ENCODE assay signal across 22 cellular contexts in genomic region chr20:54469293-54469692, GRCh38. TPM values are rescaled to one million over a fixed set of nuclear protein-coding genes. Genes with fewer than 3 reads are reported as not detected.
"Had no signal": no experiment of that assay in that cellular context is flagged by ENCODE, and none has a peak within 500 bp of the region (broad histone marks: within the 10 kb centered on the region; RNA-seq: fewer than 3 reads in every experiment).

No MANE protein-coding gene starts in this region.

- H3K79me2 ChIP-seq: hepatocyte had no signal

- H3K27me3 ChIP-seq: pancreas had no signal

- H3K27ac ChIP-seq: hepatocyte, pancreas, spleen, upper lobe of right lung had no signal

- H3K36me3 Mint-ChIP-seq: activated naive CD8-positive, alpha-beta T cell treated with anti-CD3 and anti-CD28 coated beads, Interleukin-2, amount 10 ng/mL, durations not matched to agents 7 days and 5 days; memory B cell; naive thymus-derived CD8-positive, alpha-beta T cell; stimulated activated naive B cell treated with anti-CD40 and anti-IgM and Interleukin-4, amounts not matched to agents 10 μg/mL and 1 μg/mL and 100 μg/mL, for 72 hours had no signal

- ATAC-seq: activated CD4-positive, CD25-positive, alpha-beta regulatory T cell treated with anti-CD3 and anti-CD28 coated beads, Interleukin-2, amount 50 U/mL, for 24 hours; activated CD8-positive, alpha-beta T cell treated with anti-CD3 and anti-CD28 coated beads, Interleukin-2, amount 10 ng/mL, durations not matched to agents 7 days and 5 days; effector memory CD8-positive, alpha-beta T cell; naive thymus-derived CD8-positive, alpha-beta T cell; pancreas; sciatic nerve; stimulated activated naive B cell treated with anti-CD40 and anti-IgM and Interleukin-4, amounts not matched to agents 10 μg/mL and 1 μg/mL and 100 μg/mL, for 72 hours; upper lobe of right lung had no signal

- H3K4me2 ChIP-seq: hepatocyte had no signal

- H3K4me3 ChIP-seq: hepatocyte, pancreas, spleen, upper lobe of right lung had no signal

- H3K4me1 ChIP-seq: pancreas, spleen, upper lobe of right lung had no signal

- H3K9me3 Mint-ChIP-seq: activated CD4-positive, alpha-beta T cell treated with anti-CD3 and anti-CD28 coated beads, Interleukin-2, amount 10 ng/mL, durations not matched to agents 7 days and 5 days; activated naive CD8-positive, alpha-beta T cell treated with anti-CD3 and anti-CD28 coated beads, Interleukin-2, amount 10 ng/mL, durations not matched to agents 7 days and 5 days; activated T-cell treated with anti-CD3 and anti-CD28 coated beads, Interleukin-2, amount 50 U/mL, for 24 hours; activated T-helper 2 cell treated with anti-CD3 and anti-CD28 coated beads, Interferon-gamma antibody, Interleukin-2, Interleukin-4, amounts not matched to agents 10 μg/mL and 5 μg/mL and 100 μg/mL, durations not matched to agents 14 hours and 24 hours and 36 hours had no signal

- H3K9me3 ChIP-seq: pancreas, spleen, upper lobe of right lung had no signal

- DNase-seq: activated CD4-positive, alpha-beta T cell treated with anti-CD3 and anti-CD28 coated beads, Interleukin-2, amount 10 ng/mL, durations not matched to agents 7 days and 5 days; activated CD8-positive, alpha-beta T cell treated with anti-CD3 and anti-CD28 coated beads, Interleukin-2, amount 10 ng/mL, durations not matched to agents 7 days and 5 days; activated naive CD4-positive, alpha-beta T cell treated with Interleukin-2 at 50 U/mL for 16 hours; activated naive CD8-positive, alpha-beta T cell treated with anti-CD3 and anti-CD28 coated beads, Interleukin-2, amount 10 ng/mL, durations not matched to agents 7 days and 5 days; activated T-cell treated with anti-CD3 and anti-CD28 coated beads, Interleukin-2, amount 50 U/mL, for 24 hours; amygdala; caudate nucleus; effector memory CD8-positive, alpha-beta T cell; kidney; naive thymus-derived CD8-positive, alpha-beta T cell; pancreas; spleen; stimulated activated CD4-positive, alpha-beta T cell treated with anti-CD3 and anti-CD28 coated beads, Interleukin-4, amount 100 ng/mL, for 4 hours; stimulated activated naive B cell treated with anti-CD40 and anti-IgM and Interleukin-4, amounts not matched to agents 10 μg/mL and 1 μg/mL and 100 μg/mL, for 72 hours; upper lobe of right lung had no signal

- H3K4me3 Mint-ChIP-seq: activated CD4-positive, alpha-beta T cell treated with anti-CD3 and anti-CD28 coated beads, Interleukin-2, amount 10 ng/mL, durations not matched to agents 7 days and 5 days; activated CD8-positive, alpha-beta T cell treated with anti-CD3 and anti-CD28 coated beads, Interleukin-2, amount 10 ng/mL, durations not matched to agents 7 days and 5 days; activated naive CD8-positive, alpha-beta T cell treated with anti-CD3 and anti-CD28 coated beads, Interleukin-2, amount 10 ng/mL, durations not matched to agents 7 days and 5 days; activated T-cell treated with anti-CD3 and anti-CD28 coated beads, Interleukin-2, amount 50 U/mL, for 24 hours; effector memory CD8-positive, alpha-beta T cell; memory B cell; naive thymus-derived CD8-positive, alpha-beta T cell; stimulated activated naive B cell treated with anti-CD40 and anti-IgM and Interleukin-4, amounts not matched to agents 10 μg/mL and 1 μg/mL and 100 μg/mL, for 72 hours; T-helper 1 cell treated with Interleukin-12 subunit alpha and Interleukin-12 subunit beta and Interleukin-4 antibody, amounts not matched to agents 30 μg/mL and 1 μg/mL, for 36 hours had no signal

- H3K4me1 Mint-ChIP-seq: activated CD4-positive, alpha-beta T cell treated with anti-CD3 and anti-CD28 coated beads, Interleukin-2, amount 10 ng/mL, durations not matched to agents 7 days and 5 days; activated naive CD8-positive, alpha-beta T cell treated with anti-CD3 and anti-CD28 coated beads, Interleukin-2, amount 10 ng/mL, durations not matched to agents 7 days and 5 days; memory B cell; naive thymus-derived CD8-positive, alpha-beta T cell; stimulated activated naive B cell treated with anti-CD40 and anti-IgM and Interleukin-4, amounts not matched to agents 10 μg/mL and 1 μg/mL and 100 μg/mL, for 72 hours had no signal

- H2AFZ ChIP-seq: hepatocyte had no signal

- H3K36me3 ChIP-seq: pancreas, spleen, upper lobe of right lung had no signal

- H3K27ac Mint-ChIP-seq: activated CD4-positive, alpha-beta T cell treated with anti-CD3 and anti-CD28 coated beads, Interleukin-2, amount 10 ng/mL, durations not matched to agents 7 days and 5 days; activated CD8-positive, alpha-beta T cell treated with anti-CD3 and anti-CD28 coated beads, Interleukin-2, amount 10 ng/mL, durations not matched to agents 7 days and 5 days; activated naive CD8-positive, alpha-beta T cell treated with anti-CD3 and anti-CD28 coated beads, Interleukin-2, amount 10 ng/mL, durations not matched to agents 7 days and 5 days; activated T-cell treated with anti-CD3 and anti-CD28 coated beads, Interleukin-2, amount 50 U/mL, for 24 hours; activated T-helper 2 cell treated with anti-CD3 and anti-CD28 coated beads, Interferon-gamma antibody, Interleukin-2, Interleukin-4, amounts not matched to agents 10 μg/mL and 5 μg/mL and 100 μg/mL, durations not matched to agents 14 hours and 24 hours and 36 hours; effector memory CD8-positive, alpha-beta T cell; memory B cell; naive thymus-derived CD8-positive, alpha-beta T cell; stimulated activated naive B cell treated with anti-CD40 and anti-IgM and Interleukin-4, amounts not matched to agents 10 μg/mL and 1 μg/mL and 100 μg/mL, for 72 hours; T-helper 1 cell treated with Interleukin-12 subunit alpha and Interleukin-12 subunit beta and Interleukin-4 antibody, amounts not matched to agents 30 μg/mL and 1 μg/mL, for 36 hours had no signal

RNA-seq across cellular contexts. Expression of gene DOK5, which starts 6.1 kb away (rescaled TPM):
- total RNA-seq: activated CD4-positive, alpha-beta T cell treated with anti-CD3 and anti-CD28 coated beads, Interleukin-2, amount 10 ng/mL, durations not matched to agents 7 days and 5 days; activated CD8-positive, alpha-beta T cell treated with anti-CD3 and anti-CD28 coated beads, Interleukin-2, amount 10 ng/mL, durations not matched to agents 7 days and 5 days; activated naive CD8-positive, alpha-beta T cell treated with anti-CD3 and anti-CD28 coated beads, Interleukin-2, amount 10 ng/mL, durations not matched to agents 7 days and 5 days; dermis microvascular lymphatic vessel endothelial cell; naive thymus-derived CD8-positive, alpha-beta T cell had no signal
- polyA plus RNA-seq: naive thymus-derived CD8-positive, alpha-beta T cell had no signal
